In genomic region chr20:10735195-10735949, GRCh38 we compare ENCODE assay signal across 17 cellular contexts.
DNase-seq lines count a peak whose midpoint lies in the region; ATAC-seq and TF ChIP-seq lines count a peak whose summit lies in the region.
"Had no signal": no experiment of that assay in that cellular context is flagged by ENCODE, and none has a peak within 500 bp of the region (broad histone marks: within the 10 kb centered on the region; RNA-seq: fewer than 3 reads in every experiment).

No MANE protein-coding gene starts in this region.

- H3K9me3 Mint-ChIP-seq in GM23338 = no peaks in the 10 kb centered on the region

- H3K9me3 ChIP-seq in fibroblast of lung (ENCODE audit: control insufficient read depth, insufficient read depth, low read depth, low read length) (no peaks in the 10 kb centered on the region), sigmoid colon (no peaks in the 10 kb centered on the region), Karpas-422 (ENCODE audit: low read length) (no peaks in the 10 kb centered on the region)

- no peaks in the 10 kb centered on the region for H3K27me3 ChIP-seq in GM23338 (ENCODE audit: insufficient read depth)
- no peaks in the 10 kb centered on the region for H3K27me3 ChIP-seq in fibroblast of lung (ENCODE audit: control insufficient read depth, insufficient read depth, low read length)
- H3K27me3 ChIP-seq in sigmoid colon = no peaks in the 10 kb centered on the region
- no peaks in the 10 kb centered on the region for H3K27me3 ChIP-seq in Karpas-422 (ENCODE audit: low read length)

- intact Hi-C loops in sigmoid colon (cut with DNase I) = no loop called here

- no peak for ATAC-seq in GM23338

- no peaks in the 10 kb centered on the region; the same call in 2 of the 3 replicates for H3K4me1 Mint-ChIP-seq in GM23338
- H3K4me1 Mint-ChIP-seq: CD14-positive monocyte had no signal

- TF ChIP-seq POLR2A in sigmoid colon (IDR thresholded peaks at IDR 0.05) = no peak

- H3K27ac Mint-ChIP-seq in GM23338 = no peak overlapping the region
- H3K27ac Mint-ChIP-seq: CD14-positive monocyte, HFFc6 had no signal

- H3K4me3 ChIP-seq in GM23338 = no peak overlapping the region
- no peak overlapping the region for H3K4me3 ChIP-seq in fibroblast of lung (replicated peaks in 1 of 4; ENCODE audit: control extremely low read depth in 1 of 4, insufficient read depth in 1 of 4, low read depth in 3 of 4, low read length in 4 of 4)
- no peak overlapping the region for H3K4me3 ChIP-seq in sigmoid colon
- H3K4me3 ChIP-seq in Karpas-422 (ENCODE audit: low read length) = no peak overlapping the region

- 73 to 82% methylated on average over 14 of the region's 14 CpGs for WGBS in sigmoid colon, 2 donors

- H4K20me1 ChIP-seq in GM23338 (replicated peaks; ENCODE audit: insufficient read depth) (no peaks in the 10 kb centered on the region), fibroblast of lung (ENCODE audit: control insufficient read depth, extremely low read depth, insufficient read depth, low read length) (no peaks in the 10 kb centered on the region), Karpas-422 (ENCODE audit: insufficient read depth, low read depth, low read length) (no peaks in the 10 kb centered on the region)

- TF ChIP-seq CTCF in GM23338 (conservative IDR thresholded peaks at IDR 0.05; ENCODE audit: low read depth in 2 of 2) (no peak), fibroblast of lung (conservative IDR thresholded peaks at IDR 0.05 in 1 of 2, IDR thresholded peaks at IDR 0.05 in 1 of 2; ENCODE audit: low read depth in 1 of 2, low read length in 2 of 2) (no peak), sigmoid colon (IDR thresholded peaks at IDR 0.05) (no peak)

- H3K9me2 ChIP-seq in GM23338 (ENCODE audit: insufficient read depth) (peaks cover 6% of the 10 kb centered on the region; the same call in 1 of the 2 replicates), Karpas-422 (replicated peaks; ENCODE audit: insufficient read depth, low read length) (no peaks in the 10 kb centered on the region)

- no peaks in the 10 kb centered on the region for H3F3A ChIP-seq in GM23338 (replicated peaks; ENCODE audit: low read depth)

- H3K36me3 Mint-ChIP-seq in GM23338 (ENCODE audit: low read depth) = no peaks in the 10 kb centered on the region
- H3K36me3 Mint-ChIP-seq: CD14-positive monocyte had no signal

- no peak for TF ChIP-seq EP300 in sigmoid colon (IDR thresholded peaks at IDR 0.05)

- H3K4me1 ChIP-seq in GM23338 (ENCODE audit: insufficient read depth) (no peaks in the 10 kb centered on the region), fibroblast of lung (ENCODE audit: control insufficient read depth, extremely low read depth, insufficient read depth, low read length) (peaks cover 2% of the 10 kb centered on the region), sigmoid colon (peaks cover 0 to 13% (median 5%) of the 10 kb centered on the region in 4 donors), Karpas-422 (ENCODE audit: low read length) (no peaks in the 10 kb centered on the region)

- H3K36me3 ChIP-seq in GM23338 (ENCODE audit: insufficient read depth) = no peaks in the 10 kb centered on the region
- H3K36me3 ChIP-seq in fibroblast of lung (ENCODE audit: control insufficient read depth, insufficient read depth, low read length) = no peaks in the 10 kb centered on the region
- no peaks in the 10 kb centered on the region for H3K36me3 ChIP-seq in sigmoid colon
- H3K36me3 ChIP-seq in Karpas-422 (ENCODE audit: insufficient read depth, low read length) = no peaks in the 10 kb centered on the region

- DNase-seq in GM23338 (ENCODE audit: low spot score) (no peak), fibroblast of lung (ENCODE audit: low read depth in 2 of 2) (peak in 1 of 2 donors; percentile 19), mucosa of gallbladder (ENCODE audit: low spot score) (peak; percentile 14), sigmoid colon (no peak), Karpas-422 (no peak), NCI-H128 (lab: John Stamatoyannopoulos, UW; ENCODE audit: unreplicated experiment) (no peak), ureter (ENCODE audit: low spot score) (no peak)
- DNase-seq: AML-193, COR-L47, HFFc6, KBM-7, NCI-H1436, NCI-H2029 treated with DMSO at 0.1 percent for 48 hours, NCI-H2171 treated with DMSO at 0.1 percent for 48 hours, NCI-H446 treated with DMSO at 0.1 percent for 48 hours had no signal

- no peaks in the 10 kb centered on the region for H3K27me3 Mint-ChIP-seq in GM23338 (ENCODE audit: insufficient read depth, low read depth, poor library complexity)

- H3K27ac ChIP-seq in GM23338 (ENCODE audit: low read depth) (no peak overlapping the region), fibroblast of lung (ENCODE audit: insufficient read depth, low read length) (no peak overlapping the region), sigmoid colon (peak overlapping the region in 3 of 4 donors; percentile 22 to 53 (median 42)), Karpas-422 (ENCODE audit: low read length) (no peak overlapping the region)
- H3K27ac ChIP-seq: RWPE1 had no signal

- H2AFZ ChIP-seq in GM23338 (peak overlapping the region; percentile 15; the same call in 1 of the 2 replicates), fibroblast of lung (ENCODE audit: low read length) (peak overlapping the region; percentile 17), Karpas-422 (ENCODE audit: low read length) (no peak overlapping the region)

- H3K79me2 ChIP-seq in GM23338 (replicated peaks; ENCODE audit: insufficient read depth) = no peaks in the 10 kb centered on the region
- no peaks in the 10 kb centered on the region for H3K79me2 ChIP-seq in fibroblast of lung (ENCODE audit: control insufficient read depth, insufficient read depth, low read length)
- no peaks in the 10 kb centered on the region for H3K79me2 ChIP-seq in Karpas-422 (ENCODE audit: low read length)

- H3K9ac ChIP-seq in fibroblast of lung (ENCODE audit: insufficient read depth, low read length) (no peak overlapping the region), Karpas-422 (ENCODE audit: low read length) (no peak overlapping the region)

- no peak overlapping the region for H3K4me3 Mint-ChIP-seq in GM23338
- H3K4me3 Mint-ChIP-seq: CD14-positive monocyte, HFFc6 had no signal

- no peak overlapping the region for H3K4me2 ChIP-seq in GM23338
- no peak overlapping the region for H3K4me2 ChIP-seq in fibroblast of lung (ENCODE audit: extremely low read depth, insufficient read depth, low read length)
- H3K4me2 ChIP-seq in Karpas-422 (ENCODE audit: low read depth, low read length, poor library complexity, severe bottlenecking) = no peak overlapping the region

TF ChIP-seq in GM23338, 12 proteins besides CTCF, POLR2A, EP300 and RAD21:
- TF ChIP-seq NANOG (IDR thresholded peaks at IDR 0.05; ENCODE audit: borderline replicate concordance) (no peak), ETS1 (IDR thresholded peaks at IDR 0.05) (no peak)

Comparison
In these comparisons a context has a peak if more than half of its experiments do, and no peak if none do; other contexts are left out.
1. H3K27ac ChIP-seq: peak in sigmoid colon (3 of 4); none in GM23338 (single experiment), fibroblast of lung (single experiment) and Karpas-422 (single experiment).